1 cellular context compared by ENCODE assay signal in genomic region chr7:94011714-94012353, GRCh38.
TF ChIP-seq lines count a peak whose summit lies in the region.

No MANE protein-coding gene starts in this region.

TF ChIP-seq in K562, 482 proteins besides CTCF, POLR2A, EP300 and RAD21 (continued from another document):
- TF ChIP-seq JUN (IDR thresholded peaks at IDR 0.05; ENCODE audit: borderline replicate concordance, low read depth, low read length) (no peak), JUN (CRISPR knock-in tag; IDR thresholded peaks at IDR 0.05; ENCODE audit: borderline replicate concordance) (no peak), HOXB6 (CRISPR knock-in tag; IDR thresholded peaks at IDR 0.05; ENCODE audit: borderline replicate concordance) (no peak), NFYB (IDR thresholded peaks at IDR 0.05; ENCODE audit: extremely low read depth, insufficient read length) (peak; percentile 63), ZKSCAN1 (IDR thresholded peaks at IDR 0.05; ENCODE audit: low read depth, low read length) (no peak), ERF (CRISPR knock-in tag; IDR thresholded peaks at IDR 0.05) (no peak), SMARCB1 (IDR thresholded peaks at IDR 0.05; ENCODE audit: insufficient read length, low read depth) (no peak), TRIM24 (IDR thresholded peaks at IDR 0.05) (no peak)
